ENCODE assay signal across 21 cellular contexts in the genomic region with DNA sequence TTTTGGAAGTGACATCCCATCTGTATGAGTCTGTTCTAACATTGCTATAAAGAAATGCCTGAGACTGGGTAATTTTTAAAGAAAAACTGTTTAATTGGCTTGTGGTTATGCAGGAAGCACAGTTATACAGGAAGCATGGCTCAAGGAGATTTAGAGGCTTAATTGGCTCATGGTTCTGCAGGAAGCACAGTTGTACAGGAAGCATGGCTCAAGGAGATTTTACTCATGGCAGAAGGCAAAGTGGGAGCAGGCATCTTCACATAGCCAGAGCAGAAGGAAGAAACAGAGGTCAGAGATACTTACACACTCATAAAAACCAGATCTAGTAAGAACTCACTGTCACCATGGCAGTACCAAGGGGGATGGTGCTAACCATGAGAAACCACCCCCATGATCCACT.
A peak's percentile ranks its signal among the peaks of the same experiment; 100 is the strongest.
DNase-seq lines count a peak whose midpoint lies in the region; ATAC-seq and TF ChIP-seq lines count a peak whose summit lies in the region.
"Had no signal": no experiment of that assay in that cellular context is flagged by ENCODE, and none has a peak within 500 bp of the region (broad histone marks: within the 10 kb centered on the region; RNA-seq: fewer than 3 reads in every experiment).

No MANE protein-coding gene starts in this region.

- H3K79me2 ChIP-seq in smooth muscle cell (ENCODE audit: low read depth) = no peaks in the 10 kb centered on the region

- H3K36me3 Mint-ChIP-seq in HFFc6 (ENCODE audit: low read depth) = no peaks in the 10 kb centered on the region
- H3K36me3 Mint-ChIP-seq: CD14-positive monocyte, T-cell had no signal

- no peak for TF ChIP-seq CTCF in smooth muscle cell (IDR thresholded peaks at IDR 0.05; ENCODE audit: borderline replicate concordance, insufficient read depth, poor library complexity, severe bottlenecking)
- no peak for TF ChIP-seq CTCF in HFFc6 (IDR thresholded peaks at IDR 0.05)

- no peak overlapping the region for H2AFZ ChIP-seq in smooth muscle cell (ENCODE audit: low read depth)
- H2AFZ ChIP-seq: GM23338 had no signal

- peak overlapping the region; percentile 12 for H3K27ac ChIP-seq in smooth muscle cell (ENCODE audit: low read depth)
- H3K27ac ChIP-seq: KMS-11 had no signal

- ATAC-seq in GM18873 (IDR thresholded peaks at IDR 0.05; ENCODE audit: low FRiP score, unreplicated experiment) (no peak), GM21529 (IDR thresholded peaks at IDR 0.05; ENCODE audit: unreplicated experiment) (no peak)
- ATAC-seq: GM23338, HepG2, SK-N-SH treated with all-trans-retinoic acid at 6 μM for 48 hours, T-cell had no signal

- no peak overlapping the region for H3K9ac ChIP-seq in smooth muscle cell (ENCODE audit: low read depth)
- H3K9ac ChIP-seq: KMS-11 had no signal

- H3K4me1 Mint-ChIP-seq in HFFc6 (ENCODE audit: low read depth) = no peaks in the 10 kb centered on the region
- H3K4me1 Mint-ChIP-seq: CD14-positive monocyte, GM23338, T-cell had no signal

- no peak overlapping the region for H3K27ac Mint-ChIP-seq in HFFc6
- H3K27ac Mint-ChIP-seq: CD14-positive monocyte, GM23338, T-cell had no signal

- peaks cover 1% of the 10 kb centered on the region; the same call in 1 of the 2 replicates for H3K27me3 Mint-ChIP-seq in HFFc6 (ENCODE audit: insufficient read depth)
- H3K27me3 Mint-ChIP-seq: T-cell had no signal

- peaks cover 17% of the 10 kb centered on the region; the same call in 1 of the 2 replicates for H3K9me3 Mint-ChIP-seq in HFFc6
- H3K9me3 Mint-ChIP-seq: GM23338 had no signal

- no peak overlapping the region for H3K4me3 ChIP-seq in smooth muscle cell
- H3K4me3 ChIP-seq: GM23338 had no signal

- no peaks in the 10 kb centered on the region for H3K36me3 ChIP-seq in smooth muscle cell (ENCODE audit: low read depth)

- H3F3A ChIP-seq in smooth muscle cell (ENCODE audit: low read depth) = peaks cover 7% of the 10 kb centered on the region

- peak; percentile 20 for DNase-seq in ELF-1 (ENCODE audit: low read depth, low spot score)
- peak; percentile 3 for DNase-seq in M059J (ENCODE audit: low read depth)
- DNase-seq in dermis blood vessel endothelial cell = peak; percentile 79
- no peak for DNase-seq in smooth muscle cell (lab: John Stamatoyannopoulos, UW; ENCODE audit: unreplicated experiment)
- DNase-seq in HFFc6 = no peak
- DNase-seq in NCI-H2196 (lab: John Stamatoyannopoulos, UW; ENCODE audit: unreplicated experiment) = no peak
- DNase-seq: DMS79 treated with DMSO at 0.1 percent for 48 hours, NCI-H1417 treated with DMSO at 0.1 percent for 48 hours, NCI-H2081, NCI-H510A, NCI-H748 treated with DMSO at 0.1 percent for 48 hours, OCI-M1, SHP77, T-cell had no signal

- no peak overlapping the region for H3K4me2 ChIP-seq in smooth muscle cell
- H3K4me2 ChIP-seq: GM23338, KMS-11 had no signal

- no peaks in the 10 kb centered on the region for H3K4me1 ChIP-seq in smooth muscle cell (ENCODE audit: low read depth)

- H3K4me3 Mint-ChIP-seq in HFFc6 = no peak overlapping the region
- H3K4me3 Mint-ChIP-seq: CD14-positive monocyte, GM23338, T-cell had no signal

- no peaks in the 10 kb centered on the region for H3K9me3 ChIP-seq in smooth muscle cell (replicated peaks; ENCODE audit: low read depth)

- no peaks in the 10 kb centered on the region for H4K20me1 ChIP-seq in smooth muscle cell (ENCODE audit: low read depth)

- no peaks in the 10 kb centered on the region for H3K27me3 ChIP-seq in smooth muscle cell (ENCODE audit: low read depth)

Comparison
In these comparisons a context has a peak if more than half of its experiments do, and no peak if none do; other contexts are left out.
1. DNase-seq: peak in ELF-1 (single experiment), M059J (single experiment) and dermis blood vessel endothelial cell (single experiment); none in smooth muscle cell (single experiment), HFFc6 (single experiment) and NCI-H2196 (single experiment).